In genomic region chr7:156106107-156106426, GRCh38 we compare ENCODE assay signal across 25 cellular contexts.
"Had no signal": no experiment of that assay in that cellular context is flagged by ENCODE, and none has a peak within 500 bp of the region (broad histone marks: within the 10 kb centered on the region; RNA-seq: fewer than 3 reads in every experiment).

No MANE protein-coding gene starts in this region.

- H3K4me1 Mint-ChIP-seq: activated naive CD4-positive, alpha-beta T cell treated with anti-CD3 and anti-CD28 coated beads, Interleukin-2, amount 50 U/mL, for 24 hours; central memory CD8-positive, alpha-beta T cell had no signal

- H3K9me3 Mint-ChIP-seq: activated CD8-positive, alpha-beta T cell treated with anti-CD3 and anti-CD28 coated beads for 36 hours; activated naive CD4-positive, alpha-beta T cell treated with anti-CD3 and anti-CD28 coated beads, Interleukin-2, amount 50 U/mL, for 24 hours; activated T-cell treated with anti-CD3 and anti-CD28 coated beads, Interleukin-2, amount 50 U/mL, for 24 hours; activated T-helper 1 cell treated with anti-CD3 and anti-CD28 coated beads, Interleukin-12 subunit alpha, Interleukin-12 subunit beta, Interleukin-2, Interleukin-4 antibody, amounts not matched to agents 30 ng/mL and 10 ng/mL and 1 ng/mL, durations not matched to agents 14 hours and 24 hours and 36 hours; central memory CD8-positive, alpha-beta T cell had no signal

- H3K4me1 ChIP-seq: ascending aorta, body of pancreas, Peyer's patch, SJCRH30 had no signal

- H3K4me3 Mint-ChIP-seq: activated CD8-positive, alpha-beta T cell treated with anti-CD3 and anti-CD28 coated beads for 36 hours; activated naive CD4-positive, alpha-beta T cell treated with anti-CD3 and anti-CD28 coated beads, Interleukin-2, amount 50 U/mL, for 24 hours; activated T-cell treated with anti-CD3 and anti-CD28 coated beads, Interleukin-2, amount 50 U/mL, for 24 hours; activated T-helper 1 cell treated with anti-CD3 and anti-CD28 coated beads, Interleukin-12 subunit alpha, Interleukin-12 subunit beta, Interleukin-2, Interleukin-4 antibody, amounts not matched to agents 30 ng/mL and 10 ng/mL and 1 ng/mL, durations not matched to agents 14 hours and 24 hours and 36 hours; central memory CD8-positive, alpha-beta T cell had no signal

- H3K27ac Mint-ChIP-seq: activated CD8-positive, alpha-beta T cell treated with anti-CD3 and anti-CD28 coated beads for 36 hours; activated naive CD4-positive, alpha-beta T cell treated with anti-CD3 and anti-CD28 coated beads, Interleukin-2, amount 50 U/mL, for 24 hours; activated T-cell treated with anti-CD3 and anti-CD28 coated beads, Interleukin-2, amount 50 U/mL, for 24 hours; activated T-helper 1 cell treated with anti-CD3 and anti-CD28 coated beads, Interleukin-12 subunit alpha, Interleukin-12 subunit beta, Interleukin-2, Interleukin-4 antibody, amounts not matched to agents 30 ng/mL and 10 ng/mL and 1 ng/mL, durations not matched to agents 14 hours and 24 hours and 36 hours had no signal

- H3K27ac ChIP-seq: ascending aorta, body of pancreas, Peyer's patch, RWPE1, SJCRH30 had no signal

- H3K4me3 ChIP-seq: ascending aorta, body of pancreas, Peyer's patch, SJCRH30 had no signal

- DNase-seq: activated CD4-positive, alpha-beta T cell treated with anti-CD3 and anti-CD28 coated beads for 4 hours; activated CD8-positive, alpha-beta T cell treated with anti-CD3 and anti-CD28 coated beads for 36 hours; activated effector memory CD4-positive, alpha-beta T cell treated with Interleukin-2 at 50 U/mL for 16 hours; activated naive CD4-positive, alpha-beta T cell; activated T-cell treated with anti-CD3 and anti-CD28 coated beads, Interleukin-2, amount 50 U/mL, for 24 hours; amniotic stem cell; body of pancreas; Karpas-422; MM.1S; NCI-H1105 treated with DMSO at 0.1 percent for 48 hours; NCI-H1930; NCI-H345; NCI-H510A; NCI-H526 treated with DMSO at 0.1 percent for 48 hours; Right ventricle myocardium superior; SJCRH30; SK-N-SH; T-helper 1 cell had no signal

- H3K36me3 ChIP-seq: ascending aorta, Peyer's patch, SJCRH30 had no signal

- H3K9me3 ChIP-seq: ascending aorta, body of pancreas, SJCRH30, SK-N-SH had no signal

- H3K27me3 Mint-ChIP-seq: activated CD8-positive, alpha-beta T cell treated with anti-CD3 and anti-CD28 coated beads for 36 hours; activated naive CD4-positive, alpha-beta T cell treated with anti-CD3 and anti-CD28 coated beads, Interleukin-2, amount 50 U/mL, for 24 hours; activated T-cell treated with anti-CD3 and anti-CD28 coated beads, Interleukin-2, amount 50 U/mL, for 24 hours; central memory CD8-positive, alpha-beta T cell had no signal

- ATAC-seq: activated CD4-positive, CD25-positive, alpha-beta regulatory T cell treated with anti-CD3 and anti-CD28 coated beads, Interleukin-2, amount 50 U/mL, for 24 hours; activated CD8-positive, alpha-beta T cell treated with anti-CD3 and anti-CD28 coated beads for 36 hours; body of pancreas had no signal

- H3K27me3 ChIP-seq: ascending aorta, body of pancreas, Peyer's patch had no signal

- H3K36me3 Mint-ChIP-seq: activated naive CD4-positive, alpha-beta T cell treated with anti-CD3 and anti-CD28 coated beads, Interleukin-2, amount 50 U/mL, for 24 hours had no signal
